ENCODE assay signal across 1 cellular context in the genomic region with DNA sequence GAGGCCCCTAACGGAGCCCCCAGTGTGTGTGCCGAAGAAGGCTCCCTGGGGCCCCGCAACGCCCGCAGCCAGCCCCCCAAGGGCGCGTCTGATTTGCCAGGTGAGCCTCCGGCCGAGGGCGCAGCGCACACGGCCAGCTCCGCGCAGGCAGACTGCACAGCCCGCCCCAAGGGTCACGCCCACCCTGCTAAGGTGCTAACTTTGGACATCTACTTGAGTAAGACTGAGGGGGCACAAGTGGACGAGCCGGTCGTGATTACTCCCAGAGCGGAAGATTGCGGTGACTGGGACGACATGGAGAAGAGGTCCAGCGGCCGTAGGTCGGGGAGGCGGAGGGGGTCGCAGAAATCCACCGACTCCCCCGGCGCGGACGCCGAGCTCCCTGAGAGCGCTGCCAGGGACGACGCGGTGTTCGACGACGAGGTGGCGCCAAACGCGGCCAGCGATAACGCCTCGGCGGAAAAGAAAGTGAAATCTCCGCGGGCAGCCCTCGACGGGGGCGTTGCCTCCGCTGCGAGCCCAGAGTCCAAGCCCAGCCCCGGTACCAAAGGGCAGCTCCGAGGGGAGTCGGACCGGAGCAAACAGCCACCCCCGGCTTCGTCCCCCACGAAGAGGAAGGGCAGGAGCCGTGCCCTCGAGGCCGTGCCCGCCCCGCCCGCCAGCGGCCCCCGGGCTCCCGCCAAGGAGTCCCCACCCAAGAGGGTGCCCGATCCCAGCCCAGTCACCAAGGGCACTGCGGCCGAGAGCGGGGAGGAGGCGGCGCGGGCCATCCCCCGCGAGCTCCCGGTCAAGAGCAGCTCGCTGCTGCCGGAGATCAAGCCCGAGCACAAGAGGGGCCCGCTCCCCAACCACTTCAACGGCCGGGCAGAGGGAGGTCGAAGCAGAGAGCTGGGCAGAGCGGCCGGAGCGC.
TF ChIP-seq lines count a peak whose summit lies in the region.

No MANE protein-coding gene starts in this region.

TF ChIP-seq in HCT116, 20 proteins besides CTCF, POLR2A, EP300 and RAD21 (continued from another document):
- TF ChIP-seq, protein P1, sequence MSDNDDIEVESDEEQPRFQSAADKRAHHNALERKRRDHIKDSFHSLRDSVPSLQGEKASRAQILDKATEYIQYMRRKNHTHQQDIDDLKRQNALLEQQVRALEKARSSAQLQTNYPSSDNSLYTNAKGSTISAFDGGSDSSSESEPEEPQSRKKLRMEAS (IDR thresholded peaks at IDR 0.05) = no peak; the same call in 1 of the 2 replicates
- no peak for TF ChIP-seq CEBPB (IDR thresholded peaks at IDR 0.05; ENCODE audit: low read depth)
